In genomic region chr19:3099347-3100145, GRCh38 we compare ENCODE assay signal across 12 cellular contexts. TPM values are rescaled to one million over a fixed set of nuclear protein-coding genes. Genes with fewer than 3 reads are reported as not detected.
DNase-seq lines count a peak whose midpoint lies in the region; ATAC-seq and TF ChIP-seq lines count a peak whose summit lies in the region.
"Had no signal": no experiment of that assay in that cellular context is flagged by ENCODE, and none has a peak within 500 bp of the region (broad histone marks: within the 10 kb centered on the region; RNA-seq: fewer than 3 reads in every experiment).

No MANE protein-coding gene starts in this region.

- CTCF ChIA-PET in CD4-positive, alpha-beta memory T cell (lab: Charles Lee; ENCODE audit: partially characterized antibody): interaction anchor here (1.0 to 1.6 kb wide), 3 partner anchors 9 to 149 kb away, joined by 3 to 6 read pairs (median 5); no protein-coding TSS in a partner anchor

- no peaks in the 10 kb centered on the region for H3K36me3 Mint-ChIP-seq in CD4-positive, alpha-beta memory T cell

- TF ChIP-seq POLR2A in Peyer's patch (IDR thresholded peaks at IDR 0.05): no peak

- WGBS in hepatocyte (ENCODE audit: low lambda C conversion rate, missing lambda C conversion rate): 95% methylated on average over 25 of the region's 29 CpGs

- peak overlapping the region; percentile 85 to 99 (median 98) for H3K9ac ChIP-seq in skeletal muscle tissue (ENCODE audit: low read depth in 1 of 3, low read length in 3 of 3)

- H4K20me1 ChIP-seq in hepatocyte (ENCODE audit: insufficient read depth, poor library complexity, severe bottlenecking): peaks cover 98% of the 10 kb centered on the region

- no peaks in the 10 kb centered on the region for H3K36me3 ChIP-seq in CD4-positive, alpha-beta memory T cell (ENCODE audit: insufficient read depth, low read length)
- H3K36me3 ChIP-seq in Peyer's patch: no peaks in the 10 kb centered on the region
- no peaks in the 10 kb centered on the region for H3K36me3 ChIP-seq in hepatocyte (replicated peaks; ENCODE audit: insufficient read depth, low read depth)
- peaks cover 0 to 2% (median 0%) of the 10 kb centered on the region in 3 donors for H3K36me3 ChIP-seq in skeletal muscle tissue (ENCODE audit: control insufficient read depth in 3 of 3, insufficient read depth in 3 of 3, low read length in 3 of 3)

- H3K9me3 ChIP-seq in CD4-positive, alpha-beta memory T cell (ENCODE audit: control insufficient read depth in 1 of 2, low read length in 2 of 2): no peaks in the 10 kb centered on the region
- no peaks in the 10 kb centered on the region for H3K9me3 ChIP-seq in Peyer's patch
- no peaks in the 10 kb centered on the region for H3K9me3 ChIP-seq in hepatocyte (ENCODE audit: low read depth)
- H3K9me3 ChIP-seq in skeletal muscle tissue (ENCODE audit: control insufficient read depth in 3 of 3, low read length in 3 of 3): no peaks in the 10 kb centered on the region

- H3K4me2 ChIP-seq in hepatocyte: peak overlapping the region; percentile 99

- peaks cover 43% of the 10 kb centered on the region for H3K4me1 ChIP-seq in CD4-positive, alpha-beta memory T cell (ENCODE audit: insufficient read depth, low read length)
- H3K4me1 ChIP-seq in Peyer's patch: peaks cover 7 to 83% (median 39%) of the 10 kb centered on the region in 4 donors
- peaks cover 43% of the 10 kb centered on the region for H3K4me1 ChIP-seq in hepatocyte (ENCODE audit: insufficient read depth)
- peaks cover 72 to 92% (median 84%) of the 10 kb centered on the region in 3 donors for H3K4me1 ChIP-seq in skeletal muscle tissue (ENCODE audit: control insufficient read depth in 3 of 3, insufficient read depth in 3 of 3, low read length in 3 of 3)

- no peaks in the 10 kb centered on the region for H3K9me3 Mint-ChIP-seq in CD4-positive, alpha-beta memory T cell

- peaks cover 6% of the 10 kb centered on the region for H3K27me3 ChIP-seq in CD4-positive, alpha-beta memory T cell (ENCODE audit: insufficient read depth, low read length)
- H3K27me3 ChIP-seq in Peyer's patch (no peaks in the 10 kb centered on the region), hepatocyte (no peaks in the 10 kb centered on the region), skeletal muscle tissue (ENCODE audit: control insufficient read depth in 3 of 3, insufficient read depth in 3 of 3, low read length in 3 of 3) (no peaks in the 10 kb centered on the region)

- no peak for TF ChIP-seq CTCF in Peyer's patch (IDR thresholded peaks at IDR 0.05)
- no peak for TF ChIP-seq CTCF in hepatocyte (IDR thresholded peaks at IDR 0.05; ENCODE audit: poor library complexity)

- H3K27ac ChIP-seq in CD4-positive, alpha-beta memory T cell (ENCODE audit: low read depth, low read length): no peak overlapping the region
- H3K27ac ChIP-seq in Peyer's patch (peak overlapping the region; percentile 65 to 96 (median 86)), hepatocyte (no peak overlapping the region), skeletal muscle tissue (ENCODE audit: low read depth, low read length) (peak overlapping the region; percentile 81)

- H3K9me2 ChIP-seq in hepatocyte (replicated peaks; ENCODE audit: insufficient read depth): no peaks in the 10 kb centered on the region

- POLR2A ChIA-PET in CD4-positive, alpha-beta memory T cell (lab: Charles Lee; ENCODE audit: partially characterized antibody): interaction anchor here (0.7 to 1.6 kb wide), 4 partner anchors 38 to 149 kb away, joined by 3 to 4 read pairs (median 4); no protein-coding TSS in a partner anchor

- H3K79me2 ChIP-seq in hepatocyte: peaks cover 98% of the 10 kb centered on the region

- peak overlapping the region in 7 of 8 donors; percentile 60 to 87 (median 81) for H3K4me3 Mint-ChIP-seq in CD4-positive, alpha-beta memory T cell

- no peak for DNase-seq in CD4-positive, alpha-beta memory T cell
- DNase-seq in Peyer's patch (no peak), hepatocyte (ENCODE audit: low spot score) (no peak), NCI-H1105 treated with DMSO at 0.1 percent for 48 hours (lab: John Stamatoyannopoulos, UW) (no peak), NCI-H226 (no peak), KG1 (lab: John Stamatoyannopoulos, UW) (no peak)
- DNase-seq: activated T-cell treated with anti-CD3 and anti-CD28 coated beads, Interleukin-2, amount 50 U/mL, for 48 hours; DMS79 treated with DMSO at 0.1 percent for 48 hours; occipital lobe; OCI-M1 had no signal

- H2AFZ ChIP-seq in hepatocyte: no peak overlapping the region

- H3K4me3 ChIP-seq in CD4-positive, alpha-beta memory T cell (ENCODE audit: low read length in 2 of 2): no peak overlapping the region
- H3K4me3 ChIP-seq in Peyer's patch: peak overlapping the region in 2 of 4 donors; percentile 75 to 95
- H3K4me3 ChIP-seq in hepatocyte: no peak overlapping the region
- peak overlapping the region; percentile 68 to 91 (median 87) for H3K4me3 ChIP-seq in skeletal muscle tissue (ENCODE audit: low read length in 3 of 3)

- peaks cover 20 to 37% (median 28%) of the 10 kb centered on the region in 4 donors for H3K4me1 Mint-ChIP-seq in CD4-positive, alpha-beta memory T cell

- no peak for ATAC-seq in HG02763 (IDR thresholded peaks at IDR 0.05; ENCODE audit: unreplicated experiment)

- H3K27ac Mint-ChIP-seq in CD4-positive, alpha-beta memory T cell: peak overlapping the region in 1 of 7 donors; percentile 25

- intact Hi-C loops in CD4-positive, alpha-beta memory T cell (cut with micrococcal nuclease): loop anchor here (5.0 to 10.0 kb wide), 3 partner anchors 37 to 455 kb away; partner anchors contain the start of gene TLE5

- H3K27me3 Mint-ChIP-seq in CD4-positive, alpha-beta memory T cell: peaks cover 5 to 20% of the 10 kb centered on the region in 2 donors

RNA-seq across cellular contexts. Expression of gene GNA11, which starts 5.4 kb away (rescaled TPM):
- total RNA-seq in CD4-positive, alpha-beta memory T cell: 1 to 10 TPM; 3.5 to 3.9 TPM
- under 1 TPM; 0.09 to 0.39 TPM for polyA plus RNA-seq in CD4-positive, alpha-beta memory T cell
- total RNA-seq in Peyer's patch (100 to 1,000 TPM; 120 to 557 (median 456) TPM), hepatocyte (53.8 and 60.2 TPM in 2 replicates), skeletal muscle tissue (37.1 TPM)
- polyA plus RNA-seq in hepatocyte: 100 and 115 TPM in 2 replicates

RNA-seq across cellular contexts. Expression of gene GNA15, which starts 36.3 kb away (rescaled TPM):
- 1 to 10 TPM; 2.5 to 2.8 TPM for total RNA-seq in CD4-positive, alpha-beta memory T cell
- 1 to 10 TPM; 4.1 to 4.8 TPM for polyA plus RNA-seq in CD4-positive, alpha-beta memory T cell
- total RNA-seq in Peyer's patch (10 to 100 TPM in 1 of 4 donors, 1 to 10 TPM in 2, not detected in 1; 1.2 to 12.4 (median 1.5) TPM), hepatocyte (0.24 and 1.5 TPM in 2 replicates), skeletal muscle tissue (3.1 TPM)
- 0.29 and 0.45 TPM in 2 replicates for polyA plus RNA-seq in hepatocyte

RNA-seq across cellular contexts. Expression of gene TLE5, which starts 37.3 kb away (rescaled TPM):
- 100 to 1,000 TPM; 876 to 900 TPM for total RNA-seq in CD4-positive, alpha-beta memory T cell
- polyA plus RNA-seq in CD4-positive, alpha-beta memory T cell: 100 to 1,000 TPM; 572 to 943 TPM
- total RNA-seq in Peyer's patch (100 to 1,000 TPM; 134 to 366 (median 289) TPM), hepatocyte (241 and 260 TPM in 2 replicates), skeletal muscle tissue (98.1 TPM)
- 308 and 340 TPM in 2 replicates for polyA plus RNA-seq in hepatocyte

Comparison
In these comparisons a context has a peak if more than half of its experiments do, and no peak if none do; other contexts are left out.
1. H3K27ac ChIP-seq: peak in Peyer's patch (4 of 4) and skeletal muscle tissue (single experiment); none in CD4-positive, alpha-beta memory T cell (single experiment) and hepatocyte (single experiment).
2. H3K4me3 ChIP-seq: peak in skeletal muscle tissue (3 of 3); none in CD4-positive, alpha-beta memory T cell (0 of 2) and hepatocyte (single experiment).